8 cellular contexts compared by ENCODE assay signal in the genomic region with DNA sequence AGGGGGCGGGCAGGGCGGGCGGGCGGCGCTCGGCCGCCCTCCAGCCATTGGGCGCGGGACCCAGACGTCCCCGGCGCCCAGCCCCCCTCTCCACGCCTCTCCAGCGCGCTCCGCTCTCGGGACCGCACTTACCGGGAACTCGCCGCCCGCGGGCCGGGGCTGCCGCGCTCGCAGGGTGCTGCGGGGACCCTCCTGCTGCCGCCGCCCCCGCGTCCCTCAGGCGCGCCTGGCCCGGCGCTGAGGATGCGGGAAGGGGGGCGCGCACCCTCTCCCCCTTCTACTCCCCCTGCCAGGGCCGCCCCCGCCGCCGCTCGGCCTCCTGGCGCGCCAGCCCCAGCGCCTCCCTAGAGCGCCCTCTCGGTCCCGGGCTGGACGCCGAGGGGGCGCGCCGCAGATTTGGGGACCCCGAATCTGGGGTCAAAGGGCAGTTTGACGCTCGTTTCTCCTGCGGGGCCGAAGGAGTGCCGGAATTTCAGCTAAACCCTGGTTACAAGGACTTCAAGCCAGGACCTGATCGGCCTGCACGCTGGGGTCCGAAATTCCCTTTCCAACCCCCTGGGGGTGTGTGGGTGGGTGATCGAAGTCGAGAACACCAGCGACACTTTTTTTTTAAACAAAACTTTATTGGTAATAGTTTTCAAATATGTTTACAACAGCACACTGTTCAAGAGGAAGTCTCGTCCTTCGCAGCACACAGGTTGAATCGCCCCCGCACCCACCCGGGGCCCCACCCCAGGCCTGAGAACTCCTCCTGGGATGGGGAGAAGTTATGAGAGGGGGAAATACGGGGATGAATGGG. TPM values are rescaled to one million over a fixed set of nuclear protein-coding genes. Genes with fewer than 3 reads are reported as not detected.
DNase-seq lines count a peak whose midpoint lies in the region; ATAC-seq and TF ChIP-seq lines count a peak whose summit lies in the region.

No MANE protein-coding gene starts in this region.

- peaks cover 8% of the 10 kb centered on the region for H3K27me3 Mint-ChIP-seq in glutamatergic neuron (ENCODE audit: unreplicated experiment)

- peaks cover 15% of the 10 kb centered on the region for H3K9me3 Mint-ChIP-seq in glutamatergic neuron (ENCODE audit: unreplicated experiment)

- ATAC-seq in GM19463 (IDR thresholded peaks at IDR 0.05; ENCODE audit: unreplicated experiment): peak; percentile 58
- no peak for ATAC-seq in HG03469 (IDR thresholded peaks at IDR 0.05; ENCODE audit: unreplicated experiment)

- H3K9me3 ChIP-seq in ovary: no peaks in the 10 kb centered on the region

- H3K4me1 Mint-ChIP-seq in glutamatergic neuron (ENCODE audit: low read depth, unreplicated experiment): peaks cover 8% of the 10 kb centered on the region

- H3K4me3 Mint-ChIP-seq in glutamatergic neuron (ENCODE audit: unreplicated experiment): peak overlapping the region; percentile 93

- DNase-seq in DMS 273 treated with DMSO at 0.1 percent for 48 hours (lab: John Stamatoyannopoulos, UW): peak; percentile 27
- DNase-seq in HL-60 (ENCODE audit: low read depth in 1 of 2, low spot score in 1 of 2): peak; percentile 67 to 72
- DNase-seq in RKO (ENCODE audit: low spot score): peak; percentile 85
- peak; percentile 33 for DNase-seq in activated gamma-delta T cell treated with anti-CD3 and anti-CD28 coated beads, Interleukin-2, amount 50 U/mL, for 16 hours (ENCODE audit: low read depth)
- peak; percentile 61 for DNase-seq in glutamatergic neuron
- DNase-seq in ovary: peak in 1 of 5 donors; percentile 85

- peaks cover 9% of the 10 kb centered on the region for H3K36me3 Mint-ChIP-seq in glutamatergic neuron (ENCODE audit: unreplicated experiment)

- H3K4me3 ChIP-seq in HL-60 (replicated peaks; ENCODE audit: insufficient read depth, low read length) (peak overlapping the region; percentile 66), ovary (peak overlapping the region; percentile 85)

- no peaks in the 10 kb centered on the region for H3K27me3 ChIP-seq in HL-60 (ENCODE audit: insufficient read depth, poor library complexity, severe bottlenecking)
- H3K27me3 ChIP-seq in ovary: no peaks in the 10 kb centered on the region

- intact Hi-C loops in ovary (cut with DNase I): no loop called here

- TF ChIP-seq CTCF in HL-60 (IDR thresholded peaks at IDR 0.05; ENCODE audit: insufficient read depth, low read length): no peak
- peak; percentile 13 for TF ChIP-seq CTCF in glutamatergic neuron (IDR thresholded peaks at IDR 0.05; ENCODE audit: partially characterized antibody, unreplicated experiment)
- peak in 2 of 3 donors; percentile 24 to 47 for TF ChIP-seq CTCF in ovary (IDR thresholded peaks at IDR 0.05)

- peak overlapping the region; percentile 84 for H3K27ac ChIP-seq in HL-60 (replicated peaks)
- peak overlapping the region; percentile 81 to 94 for H3K27ac ChIP-seq in ovary

- peak; percentile 72 for TF ChIP-seq POLR2A in ovary (IDR thresholded peaks at IDR 0.05)

- H3K4me1 ChIP-seq in ovary (ENCODE audit: insufficient read depth): peaks cover 5% of the 10 kb centered on the region

- H3K36me3 ChIP-seq in ovary: no peaks in the 10 kb centered on the region

- peak overlapping the region; percentile 84 for H3K27ac Mint-ChIP-seq in glutamatergic neuron (ENCODE audit: unreplicated experiment)

- TF ChIP-seq EP300 in ovary (IDR thresholded peaks at IDR 0.05): no peak

- WGBS in ovary, 3 donors: 1% methylated on average over 27 to 73 of the region's 73 CpGs

RNA-seq across cellular contexts. Expression of a gene that starts 0.7 kb away (rescaled TPM):
- total RNA-seq in glutamatergic neuron (ENCODE audit: unreplicated experiment) (52.0 TPM), ovary (10 to 100 TPM; 13.6 to 68.3 (median 41.0) TPM)
- 10 to 100 TPM; 10.5 to 23.6 TPM for polyA plus RNA-seq in ovary

RNA-seq across cellular contexts. Expression of a gene that starts 5.7 kb away (rescaled TPM):
- 0.71 TPM for total RNA-seq in glutamatergic neuron (ENCODE audit: unreplicated experiment)
- not detected for total RNA-seq in ovary
- polyA plus RNA-seq in ovary: under 1 TPM in 1 of 2 donors, not detected in 1; 0.08 TPM

RNA-seq across cellular contexts. Expression of a gene that starts 18.7 kb away (rescaled TPM):
- total RNA-seq in glutamatergic neuron (ENCODE audit: unreplicated experiment) (2.2 TPM), ovary (10 to 100 TPM in 1 of 7 donors, 1 to 10 TPM in 1, under 1 TPM in 5; 0.28 to 13.9 (median 0.53) TPM)
- polyA plus RNA-seq in ovary: 1 to 10 TPM in 1 of 2 donors, under 1 TPM in 1; 0.80 to 1.3 TPM

RNA-seq across cellular contexts. Expression of a gene that starts 26.3 kb away (rescaled TPM):
- total RNA-seq in glutamatergic neuron (ENCODE audit: unreplicated experiment) (82.9 TPM), ovary (100 to 1,000 TPM in 5 of 7 donors, 10 to 100 TPM in 2; 33.3 to 280 (median 201) TPM)
- 100 to 1,000 TPM; 104 to 207 TPM for polyA plus RNA-seq in ovary

RNA-seq across cellular contexts. Expression of a gene that starts 29.4 kb away (rescaled TPM):
- total RNA-seq in glutamatergic neuron (ENCODE audit: unreplicated experiment) (6.7 TPM), ovary (1 to 10 TPM in 1 of 7 donors, under 1 TPM in 4, not detected in 2; 0.17 to 2.6 (median 0.48) TPM)
- under 1 TPM; 0.20 to 0.33 TPM for polyA plus RNA-seq in ovary
